Comparison of ENCODE assay signal across 13 cellular contexts in genomic region chr2:1632510-1632909, GRCh38.
A peak's percentile ranks its signal among the peaks of the same experiment; 100 is the strongest.
DNase-seq lines count a peak whose midpoint lies in the region; ATAC-seq and TF ChIP-seq lines count a peak whose summit lies in the region.
"Had no signal": no experiment of that assay in that cellular context is flagged by ENCODE, and none has a peak within 500 bp of the region (broad histone marks: within the 10 kb centered on the region; RNA-seq: fewer than 3 reads in every experiment).

No MANE protein-coding gene starts in this region.

- no peaks in the 10 kb centered on the region for H3K9me2 ChIP-seq in PC-9 (ENCODE audit: insufficient read depth)

- peaks cover 47% of the 10 kb centered on the region for H3F3A ChIP-seq in PC-9 (ENCODE audit: insufficient read depth, low read depth)

- H3K27me3 ChIP-seq in AG04450 (ENCODE audit: control insufficient read depth, insufficient read depth, low read length) (no peaks in the 10 kb centered on the region), PC-9 (ENCODE audit: insufficient read depth, low read depth) (peaks cover 18% of the 10 kb centered on the region; the same call in 1 of the 2 replicates), colonic mucosa (no peaks in the 10 kb centered on the region), neuronal stem cell (ENCODE audit: control insufficient read depth in 3 of 3, insufficient read depth in 3 of 3, low read depth in 1 of 3, low read length in 3 of 3) (no peaks in the 10 kb centered on the region)

- peaks cover 3% of the 10 kb centered on the region for H3K9me3 ChIP-seq in AG04450 (ENCODE audit: control insufficient read depth, insufficient read depth, low read length)
- no peaks in the 10 kb centered on the region; the same call in 1 of the 2 replicates for H3K9me3 ChIP-seq in PC-9 (ENCODE audit: insufficient read depth, low read depth)
- H3K9me3 ChIP-seq in colonic mucosa: no peaks in the 10 kb centered on the region
- peaks cover 0 to 1% of the 10 kb centered on the region in 2 donors for H3K9me3 ChIP-seq in neuronal stem cell (replicated peaks in 1 of 2; ENCODE audit: control insufficient read depth in 2 of 2, insufficient read depth in 1 of 2, low read depth in 1 of 2, low read length in 2 of 2)

- no peak for ATAC-seq in GM19351 (IDR thresholded peaks at IDR 0.05; ENCODE audit: unreplicated experiment)
- ATAC-seq: GM12878 had no signal

- DNase-seq in AG04450 (ENCODE audit: low read depth, low spot score) (no peak), PC-9 (no peak), colonic mucosa (no peak), neuronal stem cell (ENCODE audit: low spot score) (no peak), mucosa of gallbladder (ENCODE audit: low spot score) (no peak), NCI-H2196 (lab: John Stamatoyannopoulos, UW; ENCODE audit: unreplicated experiment) (no peak)
- DNase-seq in activated naive CD4-positive, alpha-beta T cell treated with anti-CD3 and anti-CD28 coated beads, Interleukin-2, amount 10 ng/mL, durations not matched to agents 7 days and 5 days: no peak
- DNase-seq: CD4-positive, alpha-beta T cell; NCI-H1436 treated with DMSO at 0.1 percent for 48 hours; NCI-H226; NCI-H526 treated with DMSO at 0.1 percent for 48 hours had no signal

- no peak overlapping the region for H3K27ac Mint-ChIP-seq in activated naive CD4-positive, alpha-beta T cell treated with anti-CD3 and anti-CD28 coated beads, Interleukin-2, amount 10 ng/mL, durations not matched to agents 7 days and 5 days
- H3K27ac Mint-ChIP-seq: CD4-positive, alpha-beta T cell had no signal

- peaks cover 10% of the 10 kb centered on the region for H3K27me3 Mint-ChIP-seq in activated naive CD4-positive, alpha-beta T cell treated with anti-CD3 and anti-CD28 coated beads, Interleukin-2, amount 10 ng/mL, durations not matched to agents 7 days and 5 days
- H3K27me3 Mint-ChIP-seq: CD4-positive, alpha-beta T cell had no signal

- H4K8ac ChIP-seq in neuronal stem cell (ENCODE audit: low read depth, low read length): no peak overlapping the region

- H3K27ac ChIP-seq in AG04450 (ENCODE audit: low read depth, low read length) (peak overlapping the region; percentile 57), PC-9 (peak overlapping the region; percentile 81), colonic mucosa (peak overlapping the region; percentile 68), neuronal stem cell (replicated peaks; ENCODE audit: low read length) (no peak overlapping the region)

- no peak for TF ChIP-seq CTCF in AG04450 (IDR thresholded peaks at IDR 0.05; ENCODE audit: low read depth, low read length)
- no peak for TF ChIP-seq CTCF in PC-9 (conservative IDR thresholded peaks at IDR 0.05)
- no peak for TF ChIP-seq CTCF in colonic mucosa (IDR thresholded peaks at IDR 0.05)

- no peaks in the 10 kb centered on the region for H3K9me3 Mint-ChIP-seq in activated naive CD4-positive, alpha-beta T cell treated with anti-CD3 and anti-CD28 coated beads, Interleukin-2, amount 10 ng/mL, durations not matched to agents 7 days and 5 days
- H3K9me3 Mint-ChIP-seq: CD4-positive, alpha-beta T cell had no signal

- H3K79me1 ChIP-seq in neuronal stem cell (ENCODE audit: low read depth, low read length): no peaks in the 10 kb centered on the region

- no peak overlapping the region for H3K23ac ChIP-seq in neuronal stem cell (ENCODE audit: low read depth, low read length, poor library complexity)

- H3K4me2 ChIP-seq in PC-9 (peak overlapping the region; percentile 55), neuronal stem cell (ENCODE audit: insufficient read depth, low read length, poor library complexity, severe bottlenecking) (no peak overlapping the region)

- no peaks in the 10 kb centered on the region for H3K36me3 Mint-ChIP-seq in activated naive CD4-positive, alpha-beta T cell treated with anti-CD3 and anti-CD28 coated beads, Interleukin-2, amount 10 ng/mL, durations not matched to agents 7 days and 5 days

- H3K9ac ChIP-seq in colonic mucosa (ENCODE audit: low read depth in 2 of 2, low read length in 2 of 2) (peak overlapping the region in 1 of 2 donors; percentile 58), neuronal stem cell (ENCODE audit: low read depth, low read length, poor library complexity) (peak overlapping the region; percentile 72)

- no peak overlapping the region for H4K91ac ChIP-seq in neuronal stem cell (ENCODE audit: low read depth, low read length, poor library complexity)

- no peak overlapping the region for H2BK12ac ChIP-seq in neuronal stem cell (ENCODE audit: low read length)

- no peak overlapping the region for H3K4me3 Mint-ChIP-seq in activated naive CD4-positive, alpha-beta T cell treated with anti-CD3 and anti-CD28 coated beads, Interleukin-2, amount 10 ng/mL, durations not matched to agents 7 days and 5 days
- H3K4me3 Mint-ChIP-seq: CD4-positive, alpha-beta T cell had no signal

- peaks cover 72% of the 10 kb centered on the region for H3K4me1 ChIP-seq in PC-9 (replicated peaks; ENCODE audit: insufficient read depth)
- no peaks in the 10 kb centered on the region for H3K4me1 ChIP-seq in colonic mucosa
- peaks cover 0 to 4% of the 10 kb centered on the region in 2 donors for H3K4me1 ChIP-seq in neuronal stem cell (ENCODE audit: control insufficient read depth in 2 of 2, insufficient read depth in 1 of 2, low read depth in 1 of 2, low read length in 2 of 2)

- TSS peak; percentile 27 for BruUV-seq in PC-9 (replicated peaks; lab: Mats Ljungman, UMichigan)

- POLR2A ChIA-PET in AG04450 (lab: Yijun Ruan, JAX): interaction anchor here (1.2 kb wide), 1 partner anchor 20 kb away, joined by 3 read pairs; no protein-coding TSS in a partner anchor
- POLR2A ChIA-PET in PC-9 (lab: Charles Lee; ENCODE audit: unreplicated experiment): no interaction called here

- H3K14ac ChIP-seq in neuronal stem cell (ENCODE audit: low read length): no peak overlapping the region

- H2AK5ac ChIP-seq in neuronal stem cell (ENCODE audit: low read depth, low read length): no peak overlapping the region

- H3K18ac ChIP-seq in neuronal stem cell (ENCODE audit: low read length): peak overlapping the region; percentile 65

- intact Hi-C loops in PC-9 (cut with micrococcal nuclease; ENCODE audit: unreplicated experiment) (loop anchor here (2.0 kb wide), 1 partner anchor 46 kb away; no protein-coding TSS in a partner anchor), colonic mucosa (cut with DNase I) (no loop called here)

- H2BK5ac ChIP-seq in neuronal stem cell (ENCODE audit: low read length): no peak overlapping the region

- H3K4me3 ChIP-seq in AG04450 (ENCODE audit: low read depth, low read length) (no peak overlapping the region), PC-9 (no peak overlapping the region), colonic mucosa (no peak overlapping the region), neuronal stem cell (ENCODE audit: low read length in 2 of 2) (no peak overlapping the region)
- H3K4me3 ChIP-seq: GM12878 had no signal

- H3K79me2 ChIP-seq in PC-9 (ENCODE audit: low read depth): no peaks in the 10 kb centered on the region

- no peaks in the 10 kb centered on the region for H4K20me1 ChIP-seq in PC-9 (ENCODE audit: insufficient read depth)

- no peak overlapping the region for H2BK120ac ChIP-seq in neuronal stem cell (ENCODE audit: low read depth, low read length)

- no CpG with 5 or more reads among the region's 13 CpGs for WGBS in neuronal stem cell (ENCODE audit: extremely low coverage in 2 of 2, insufficient read length in 2 of 2, insufficient replicate concordance in 1 of 2), 2 donors

- CTCF ChIA-PET in AG04450 (lab: Charles Lee) (interaction anchor here (2.2 kb wide), 1 partner anchor 118 kb away, joined by 8 read pairs; no protein-coding TSS in a partner anchor), PC-9 (lab: Charles Lee) (interaction anchor here (0.6 kb wide), 1 partner anchor 78 kb away, joined by 3 read pairs; no protein-coding TSS in a partner anchor)
- CTCF ChIA-PET in activated naive CD4-positive, alpha-beta T cell treated with anti-CD3 and anti-CD28 coated beads, Interleukin-2, amount 10 ng/mL, durations not matched to agents 7 days and 5 days (lab: Charles Lee): no interaction called here

- H3K36me3 ChIP-seq in PC-9 (ENCODE audit: low read depth) (peaks cover 11% of the 10 kb centered on the region; the same call in 1 of the 2 replicates), colonic mucosa (no peaks in the 10 kb centered on the region), neuronal stem cell (replicated peaks in 1 of 2; ENCODE audit: control insufficient read depth in 2 of 2, insufficient read depth in 2 of 2, low read length in 2 of 2) (peaks cover 0 to 41% of the 10 kb centered on the region in 2 donors)

- no peak overlapping the region for H2BK15ac ChIP-seq in neuronal stem cell (ENCODE audit: low read length)

- H2AFZ ChIP-seq in PC-9 (no peak overlapping the region), neuronal stem cell (ENCODE audit: low read length) (no peak overlapping the region)

- no peak overlapping the region for H3K4ac ChIP-seq in neuronal stem cell (ENCODE audit: low read length)

- H3K4me1 Mint-ChIP-seq in activated naive CD4-positive, alpha-beta T cell treated with anti-CD3 and anti-CD28 coated beads, Interleukin-2, amount 10 ng/mL, durations not matched to agents 7 days and 5 days: no peaks in the 10 kb centered on the region
